In genomic region chr3:79551997-79552396, GRCh38 we compare ENCODE assay signal across 23 cellular contexts.
DNase-seq lines count a peak whose midpoint lies in the region; ATAC-seq and TF ChIP-seq lines count a peak whose summit lies in the region.
"Had no signal": no experiment of that assay in that cellular context is flagged by ENCODE, and none has a peak within 500 bp of the region (broad histone marks: within the 10 kb centered on the region; RNA-seq: fewer than 3 reads in every experiment).

No MANE protein-coding gene starts in this region.

- no peaks in the 10 kb centered on the region for H3K4me1 ChIP-seq in MM.1S (ENCODE audit: low read length)
- no peaks in the 10 kb centered on the region for H3K4me1 ChIP-seq in PC-3 (ENCODE audit: insufficient read depth, low read length)
- H3K4me1 ChIP-seq: A549; BLaER1 treated with 17β-estradiol and CSF1 and Interleukin-3, amounts not matched to agents 10 nM and 100 nM; SJCRH30 had no signal

- no peaks in the 10 kb centered on the region for H3K4me1 Mint-ChIP-seq in T-cell
- H3K4me1 Mint-ChIP-seq: CD4-positive, alpha-beta memory T cell had no signal

- H3K9me3 Mint-ChIP-seq in T-cell = peaks cover 6 to 10% (median 7%) of the 10 kb centered on the region in 3 donors
- H3K9me3 Mint-ChIP-seq: T-helper 1 cell treated with Interleukin-12 subunit alpha and Interleukin-12 subunit beta and Interleukin-4 antibody, amounts not matched to agents 30 μg/mL and 1 μg/mL, for 36 hours had no signal

- no peak overlapping the region for H3K27ac ChIP-seq in MM.1S (ENCODE audit: low read length)
- no peak overlapping the region for H3K27ac ChIP-seq in PC-3 (ENCODE audit: low read length)
- no peak overlapping the region for H3K27ac ChIP-seq in neural cell (ENCODE audit: low read length)
- H3K27ac ChIP-seq: A549; BLaER1 treated with 17β-estradiol and CSF1 and Interleukin-3, amounts not matched to agents 10 nM and 100 nM; KMS-11; SJCRH30 had no signal

- ATAC-seq in PC-3 (peak; percentile 48; the same call in 1 of the 2 replicates), HG03025 (IDR thresholded peaks at IDR 0.05; ENCODE audit: low FRiP score, unreplicated experiment) (no peak), T-cell (replicated peaks in 1 of 4) (no peak)
- ATAC-seq: A549, Right ventricle myocardium inferior had no signal

- no peaks in the 10 kb centered on the region for H3K79me2 ChIP-seq in MM.1S (ENCODE audit: low read length)
- H3K79me2 ChIP-seq in PC-3 (ENCODE audit: low read length) = no peaks in the 10 kb centered on the region
- no peaks in the 10 kb centered on the region for H3K79me2 ChIP-seq in neural cell (replicated peaks; ENCODE audit: insufficient read depth, low read length)

- H3K9me3 ChIP-seq in MM.1S (replicated peaks; ENCODE audit: insufficient read depth, low read length) (no peaks in the 10 kb centered on the region), PC-3 (ENCODE audit: low read length) (no peaks in the 10 kb centered on the region), neural cell (ENCODE audit: low read length) (no peaks in the 10 kb centered on the region)
- H3K9me3 ChIP-seq: A549; BLaER1 treated with 17β-estradiol and CSF1 and Interleukin-3, amounts not matched to agents 10 nM and 100 nM; SJCRH30 had no signal

- H3K4me2 ChIP-seq in MM.1S (ENCODE audit: low read depth, low read length) = no peak overlapping the region
- H3K4me2 ChIP-seq in PC-3 (ENCODE audit: low read length) = no peak overlapping the region
- peak overlapping the region; percentile 1 for H3K4me2 ChIP-seq in neural cell (ENCODE audit: low read length)
- H3K4me2 ChIP-seq: A549; BLaER1 treated with 17β-estradiol and CSF1 and Interleukin-3, amounts not matched to agents 10 nM and 100 nM; KMS-11 had no signal

- H3K27me3 ChIP-seq in MM.1S (replicated peaks; ENCODE audit: insufficient read depth, low read length) (no peaks in the 10 kb centered on the region), PC-3 (ENCODE audit: low read length) (no peaks in the 10 kb centered on the region), neural cell (ENCODE audit: insufficient read depth, low read depth, low read length) (no peaks in the 10 kb centered on the region)
- H3K27me3 ChIP-seq: BLaER1 treated with 17β-estradiol and CSF1 and Interleukin-3, amounts not matched to agents 10 nM and 100 nM; SJCRH30 had no signal

- BruUV-seq in PC-3 (replicated peaks; lab: Mats Ljungman, UMichigan) = no TSS peak

- H3K9me2 ChIP-seq in MM.1S (replicated peaks; ENCODE audit: insufficient read depth, low read length) = no peaks in the 10 kb centered on the region
- H3K9me2 ChIP-seq in PC-3 (replicated peaks; ENCODE audit: low read length) = 0 out of 2 replicates have a peak, but pooled peaks cover 2% of the 10 kb centered on the region
- H3K9me2 ChIP-seq in neural cell (ENCODE audit: insufficient read depth, low read length) = no peaks in the 10 kb centered on the region

- no peak overlapping the region for H3K4me3 ChIP-seq in MM.1S (ENCODE audit: low read length)
- no peak overlapping the region for H3K4me3 ChIP-seq in PC-3 (ENCODE audit: low read length)
- H3K4me3 ChIP-seq in neural cell (ENCODE audit: low read length) = no peak overlapping the region
- H3K4me3 ChIP-seq: A549; BLaER1 treated with 17β-estradiol and CSF1 and Interleukin-3, amounts not matched to agents 10 nM and 100 nM; SJCRH30 had no signal

- H3K36me3 Mint-ChIP-seq in T-cell = no peaks in the 10 kb centered on the region
- H3K36me3 Mint-ChIP-seq: CD4-positive, alpha-beta memory T cell had no signal

- H3K36me3 ChIP-seq in MM.1S (replicated peaks; ENCODE audit: insufficient read depth, low read length) (no peaks in the 10 kb centered on the region), PC-3 (ENCODE audit: low read depth, low read length) (no peaks in the 10 kb centered on the region), neural cell (ENCODE audit: insufficient read depth, low read length) (no peaks in the 10 kb centered on the region)
- H3K36me3 ChIP-seq: BLaER1 treated with 17β-estradiol and CSF1 and Interleukin-3, amounts not matched to agents 10 nM and 100 nM had no signal

- CTCF ChIA-PET in HEK293T (lab: Yijun Ruan, JAX) = no interaction called here
- CTCF ChIA-PET in PC-3 (lab: Charles Lee) = no interaction called here
- CTCF ChIA-PET in T-cell (lab: Charles Lee) = no interaction called here

- no peaks in the 10 kb centered on the region for H3K27me3 Mint-ChIP-seq in T-cell
- H3K27me3 Mint-ChIP-seq: CD4-positive, alpha-beta memory T cell had no signal

- DNase-seq in HEK293T (ENCODE audit: extremely low spot score) (peak; percentile 6), MM.1S (peak; percentile 18), PC-3 (peak; percentile 31), kidney glomerular epithelial cell (lab: John Stamatoyannopoulos, UW) (no peak), T-cell (no peak)
- DNase-seq: AML-193; CD4-positive, alpha-beta memory T cell; COR-L47; HCEC 1CT; IMR-90; NCI-H1048; NCI-H1417; NCI-H1694; NCI-H2029 treated with DMSO at 0.1 percent for 48 hours; NCI-H526 treated with DMSO at 0.1 percent for 48 hours; SJCRH30 had no signal

- no peak for TF ChIP-seq RAD21 in neural cell (conservative IDR thresholded peaks at IDR 0.05)

- H3F3A ChIP-seq in MM.1S (ENCODE audit: insufficient read depth, low read length) = no peaks in the 10 kb centered on the region
- no peaks in the 10 kb centered on the region for H3F3A ChIP-seq in PC-3 (ENCODE audit: low read length, unreplicated experiment)
- no peaks in the 10 kb centered on the region for H3F3A ChIP-seq in neural cell (ENCODE audit: insufficient read depth, low read length, poor library complexity, severe bottlenecking)

- TF ChIP-seq CTCF in MM.1S (IDR thresholded peaks at IDR 0.05; ENCODE audit: low read length) (peak; percentile 24), PC-3 (conservative IDR thresholded peaks at IDR 0.05; ENCODE audit: low read depth, low read length) (peak; percentile 59), neural cell (IDR thresholded peaks at IDR 0.05; ENCODE audit: poor library complexity, severe bottlenecking) (no peak)

- H2AFZ ChIP-seq in MM.1S (ENCODE audit: low read length) (no peak overlapping the region), PC-3 (ENCODE audit: low read length) (no peak overlapping the region), neural cell (ENCODE audit: low read depth, low read length) (no peak overlapping the region)

- POLR2A ChIA-PET in HEK293T (lab: Yijun Ruan, JAX) = no interaction called here
- POLR2A ChIA-PET in PC-3 (lab: Charles Lee; ENCODE audit: unreplicated experiment) = no interaction called here
- POLR2A ChIA-PET in T-cell (lab: Charles Lee) = interaction anchor here (0.6 kb wide), 3 partner anchors 14 to 79 kb away, joined by 6 to 7 read pairs (median 7); no protein-coding TSS in a partner anchor

- intact Hi-C loops in PC-3 (cut with micrococcal nuclease) = no loop called here

- TF ChIP-seq EP300 in neural cell (conservative IDR thresholded peaks at IDR 0.05; ENCODE audit: poor library complexity, severe bottlenecking) = no peak

- no peak overlapping the region for H3K27ac Mint-ChIP-seq in T-cell
- H3K27ac Mint-ChIP-seq: CD4-positive, alpha-beta memory T cell; T-helper 1 cell treated with Interleukin-12 subunit alpha and Interleukin-12 subunit beta and Interleukin-4 antibody, amounts not matched to agents 30 μg/mL and 1 μg/mL, for 36 hours had no signal

- H4K20me1 ChIP-seq in MM.1S (ENCODE audit: insufficient read depth, low read length) (no peaks in the 10 kb centered on the region), PC-3 (ENCODE audit: low read length) (no peaks in the 10 kb centered on the region), neural cell (ENCODE audit: insufficient read depth) (no peaks in the 10 kb centered on the region)
- H4K20me1 ChIP-seq: BLaER1 treated with 17β-estradiol and CSF1 and Interleukin-3, amounts not matched to agents 10 nM and 100 nM had no signal

- H3K9ac ChIP-seq in MM.1S (ENCODE audit: low read length) = no peak overlapping the region
- H3K9ac ChIP-seq in PC-3 (ENCODE audit: low read length) = no peak overlapping the region
- H3K9ac ChIP-seq in neural cell (ENCODE audit: low read length) = no peak overlapping the region
- H3K9ac ChIP-seq: BLaER1 treated with 17β-estradiol and CSF1 and Interleukin-3, amounts not matched to agents 10 nM and 100 nM; KMS-11 had no signal

- H3K4me3 Mint-ChIP-seq in T-cell = no peak overlapping the region
- H3K4me3 Mint-ChIP-seq: CD4-positive, alpha-beta memory T cell; T-helper 1 cell treated with Interleukin-12 subunit alpha and Interleukin-12 subunit beta and Interleukin-4 antibody, amounts not matched to agents 30 μg/mL and 1 μg/mL, for 36 hours had no signal

TF ChIP-seq in HEK293T, 16 proteins besides CTCF, POLR2A, EP300 and RAD21:
- TF ChIP-seq LEF1 (IDR thresholded peaks at IDR 0.05; ENCODE audit: borderline replicate concordance) (no peak), BHLHE40 (IDR thresholded peaks at IDR 0.05; ENCODE audit: borderline replicate concordance) (no peak), ZNF384 (IDR thresholded peaks at IDR 0.05) (peak; percentile 69), SUZ12 (IDR thresholded peaks at IDR 0.05) (no peak), PKNOX1 (IDR thresholded peaks at IDR 0.05) (no peak)

TF ChIP-seq in neural cell, 6 proteins besides CTCF, POLR2A, EP300 and RAD21 (continues in another document):
- TF ChIP-seq SMC3 (conservative IDR thresholded peaks at IDR 0.05; ENCODE audit: poor library complexity) (no peak), EZH2 (IDR thresholded peaks at IDR 0.05; ENCODE audit: borderline replicate concordance, insufficient read depth, low read length, poor library complexity, severe bottlenecking) (no peak), REST (IDR thresholded peaks at IDR 0.05; ENCODE audit: borderline replicate concordance) (no peak)

Comparison
In these comparisons a context has a peak if more than half of its experiments do, and no peak if none do; other contexts are left out.
1. DNase-seq: peak in HEK293T (single experiment), MM.1S (single experiment) and PC-3 (single experiment); none in kidney glomerular epithelial cell (single experiment) and T-cell (0 of 34).
2. POLR2A ChIA-PET loops: an anchor here in T-cell (0.6 kb wide); none called in HEK293T and PC-3.